1 cellular context compared by ENCODE assay signal in genomic region chr1:155273134-155273982, GRCh38.
TF ChIP-seq lines count a peak whose summit lies in the region.

CLK2 (minus strand) TSS chr1:155273504; CDS start chr1:155270977, 2,527 bp downstream.

TF ChIP-seq in HepG2, 621 proteins besides CTCF, POLR2A, EP300 and RAD21 (continued from another document and continues in another):
- TF ChIP-seq ZBTB40 (IDR thresholded peaks at IDR 0.05) (no peak), ZBTB40 (CRISPR knock-in tag; IDR thresholded peaks at IDR 0.05) (peak; percentile 36; the same call in 1 of the 2 replicates), MAZ (IDR thresholded peaks at IDR 0.05; ENCODE audit: borderline replicate concordance, low read depth, low read length) (0 out of 2 replicates have a peak, but pooled peaks have one; percentile 40), MAZ (CRISPR knock-in tag; IDR thresholded peaks at IDR 0.05; ENCODE audit: low read depth) (peak; percentile 75), ZBTB42 (CRISPR knock-in tag; IDR thresholded peaks at IDR 0.05) (0 out of 2 replicates have a peak, but pooled peaks have one; percentile 6), FOSL2 (CRISPR knock-in tag; IDR thresholded peaks at IDR 0.05) (peak; percentile 34; the same call in 1 of the 2 replicates), FOXA1 (IDR thresholded peaks at IDR 0.05) (no peak), FOXA1 (CRISPR knock-in tag; IDR thresholded peaks at IDR 0.05) (peak; percentile 22; the same call in 1 of the 2 replicates), ZNF138 (CRISPR knock-in tag; IDR thresholded peaks at IDR 0.05; ENCODE audit: low read depth) (no peak), ZMYM3 (CRISPR knock-in tag; IDR thresholded peaks at IDR 0.05) (no peak), GATAD1 (CRISPR knock-in tag; IDR thresholded peaks at IDR 0.05) (peak; percentile 92), ZNF276 (CRISPR knock-in tag; IDR thresholded peaks at IDR 0.05; ENCODE audit: low read depth) (no peak), ZBTB39 (CRISPR knock-in tag; IDR thresholded peaks at IDR 0.05) (no peak), ZNF850 (CRISPR knock-in tag; conservative IDR thresholded peaks at IDR 0.05) (no peak), PPARG (CRISPR knock-in tag; conservative IDR thresholded peaks at IDR 0.05) (peak; percentile 46; the same call in 1 of the 2 replicates), ZNF260 (CRISPR knock-in tag; IDR thresholded peaks at IDR 0.05; ENCODE audit: borderline replicate concordance, low read depth) (no peak), CSRNP2 (CRISPR knock-in tag; conservative IDR thresholded peaks at IDR 0.05; ENCODE audit: low read depth) (no peak), U2AF1 (optimal IDR thresholded peaks at IDR 0.05; ENCODE audit: low read depth, low read length) (no peak), ZNF362 (CRISPR knock-in tag; IDR thresholded peaks at IDR 0.05; ENCODE audit: borderline replicate concordance) (no peak), RAD51 (IDR thresholded peaks at IDR 0.05; ENCODE audit: borderline replicate concordance) (peak; percentile 61), RELA (CRISPR knock-in tag; IDR thresholded peaks at IDR 0.05) (no peak), ZZZ3 (CRISPR knock-in tag; IDR thresholded peaks at IDR 0.05; ENCODE audit: borderline replicate concordance) (peak; percentile 68; the same call in 1 of the 2 replicates), ZNF557 (CRISPR knock-in tag; IDR thresholded peaks at IDR 0.05) (no peak), REXO4 (CRISPR knock-in tag; IDR thresholded peaks at IDR 0.05; ENCODE audit: borderline replicate concordance) (no peak), TOE1 (CRISPR knock-in tag; IDR thresholded peaks at IDR 0.05) (no peak), ZNF724P (CRISPR knock-in tag; IDR thresholded peaks at IDR 0.05; ENCODE audit: borderline replicate concordance) (no peak; the same call in 1 of the 2 replicates), SP1 (IDR thresholded peaks at IDR 0.05) (no peak), SP1 (CRISPR knock-in tag; IDR thresholded peaks at IDR 0.05) (peak; percentile 90), ZNF790 (CRISPR knock-in tag; IDR thresholded peaks at IDR 0.05; ENCODE audit: borderline replicate concordance) (no peak), HIVEP1 (CRISPR knock-in tag; IDR thresholded peaks at IDR 0.05) (no peak), ZNF253 (CRISPR knock-in tag; IDR thresholded peaks at IDR 0.05; ENCODE audit: borderline replicate concordance) (no peak)
- TF ChIP-seq, protein P1, sequence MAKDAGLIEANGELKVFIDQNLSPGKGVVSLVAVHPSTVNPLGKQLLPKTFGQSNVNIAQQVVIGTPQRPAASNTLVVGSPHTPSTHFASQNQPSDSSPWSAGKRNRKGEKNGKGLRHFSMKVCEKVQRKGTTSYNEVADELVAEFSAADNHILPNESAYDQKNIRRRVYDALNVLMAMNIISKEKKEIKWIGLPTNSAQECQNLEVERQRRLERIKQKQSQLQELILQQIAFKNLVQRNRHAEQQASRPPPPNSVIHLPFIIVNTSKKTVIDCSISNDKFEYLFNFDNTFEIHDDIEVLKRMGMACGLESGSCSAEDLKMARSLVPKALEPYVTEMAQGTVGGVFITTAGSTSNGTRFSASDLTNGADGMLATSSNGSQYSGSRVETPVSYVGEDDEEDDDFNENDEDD (CRISPR knock-in tag; IDR thresholded peaks at IDR 0.05; ENCODE audit: borderline replicate concordance): peak; percentile 93
- TF ChIP-seq, protein P2, sequence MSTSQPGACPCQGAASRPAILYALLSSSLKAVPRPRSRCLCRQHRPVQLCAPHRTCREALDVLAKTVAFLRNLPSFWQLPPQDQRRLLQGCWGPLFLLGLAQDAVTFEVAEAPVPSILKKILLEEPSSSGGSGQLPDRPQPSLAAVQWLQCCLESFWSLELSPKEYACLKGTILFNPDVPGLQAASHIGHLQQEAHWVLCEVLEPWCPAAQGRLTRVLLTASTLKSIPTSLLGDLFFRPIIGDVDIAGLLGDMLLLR (CRISPR knock-in tag; IDR thresholded peaks at IDR 0.05): 0 out of 2 replicates have a peak, but pooled peaks have one; percentile 66
- TF ChIP-seq, protein P3, sequence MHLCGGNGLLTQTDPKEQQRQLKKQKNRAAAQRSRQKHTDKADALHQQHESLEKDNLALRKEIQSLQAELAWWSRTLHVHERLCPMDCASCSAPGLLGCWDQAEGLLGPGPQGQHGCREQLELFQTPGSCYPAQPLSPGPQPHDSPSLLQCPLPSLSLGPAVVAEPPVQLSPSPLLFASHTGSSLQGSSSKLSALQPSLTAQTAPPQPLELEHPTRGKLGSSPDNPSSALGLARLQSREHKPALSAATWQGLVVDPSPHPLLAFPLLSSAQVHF (CRISPR knock-in tag; IDR thresholded peaks at IDR 0.05): no peak
- TF ChIP-seq, protein P4, sequence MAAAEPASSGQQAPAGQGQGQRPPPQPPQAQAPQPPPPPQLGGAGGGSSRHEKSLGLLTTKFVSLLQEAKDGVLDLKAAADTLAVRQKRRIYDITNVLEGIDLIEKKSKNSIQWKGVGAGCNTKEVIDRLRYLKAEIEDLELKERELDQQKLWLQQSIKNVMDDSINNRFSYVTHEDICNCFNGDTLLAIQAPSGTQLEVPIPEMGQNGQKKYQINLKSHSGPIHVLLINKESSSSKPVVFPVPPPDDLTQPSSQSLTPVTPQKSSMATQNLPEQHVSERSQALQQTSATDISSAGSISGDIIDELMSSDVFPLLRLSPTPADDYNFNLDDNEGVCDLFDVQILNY (CRISPR knock-in tag; conservative IDR thresholded peaks at IDR 0.05): no peak; the same call in 1 of the 2 replicates
- TF ChIP-seq, protein P5, sequence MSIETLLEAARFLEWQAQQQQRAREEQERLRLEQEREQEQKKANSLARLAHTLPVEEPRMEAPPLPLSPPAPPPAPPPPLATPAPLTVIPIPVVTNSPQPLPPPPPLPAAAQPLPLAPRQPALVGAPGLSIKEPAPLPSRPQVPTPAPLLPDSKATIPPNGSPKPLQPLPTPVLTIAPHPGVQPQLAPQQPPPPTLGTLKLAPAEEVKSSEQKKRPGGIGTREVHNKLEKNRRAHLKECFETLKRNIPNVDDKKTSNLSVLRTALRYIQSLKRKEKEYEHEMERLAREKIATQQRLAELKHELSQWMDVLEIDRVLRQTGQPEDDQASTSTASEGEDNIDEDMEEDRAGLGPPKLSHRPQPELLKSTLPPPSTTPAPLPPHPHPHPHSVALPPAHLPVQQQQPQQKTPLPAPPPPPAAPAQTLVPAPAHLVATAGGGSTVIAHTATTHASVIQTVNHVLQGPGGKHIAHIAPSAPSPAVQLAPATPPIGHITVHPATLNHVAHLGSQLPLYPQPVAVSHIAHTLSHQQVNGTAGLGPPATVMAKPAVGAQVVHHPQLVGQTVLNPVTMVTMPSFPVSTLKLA (IDR thresholded peaks at IDR 0.05): peak; percentile 93
